ENCODE assay signal across 11 cellular contexts in genomic region chr19:7874857-7875393, GRCh38. TPM values are rescaled to one million over a fixed set of nuclear protein-coding genes. Genes with fewer than 3 reads are reported as not detected.
DNase-seq lines count a peak whose midpoint lies in the region; ATAC-seq and TF ChIP-seq lines count a peak whose summit lies in the region.
"Had no signal": no experiment of that assay in that cellular context is flagged by ENCODE, and none has a peak within 500 bp of the region (broad histone marks: within the 10 kb centered on the region; RNA-seq: fewer than 3 reads in every experiment).

No MANE protein-coding gene starts in this region.

- H4K8ac ChIP-seq in neuronal stem cell (ENCODE audit: low read depth, low read length), result no peak overlapping the region

- H3K27me3 ChIP-seq in neuronal stem cell (ENCODE audit: control insufficient read depth in 3 of 3, insufficient read depth in 3 of 3, low read depth in 1 of 3, low read length in 3 of 3) (no peaks in the 10 kb centered on the region), thyroid gland (no peaks in the 10 kb centered on the region)

- no peak overlapping the region for H4K91ac ChIP-seq in neuronal stem cell (ENCODE audit: low read depth, low read length, poor library complexity)

- H2BK12ac ChIP-seq in neuronal stem cell (ENCODE audit: low read length), result peak overlapping the region; percentile 86

- H3K4me1 ChIP-seq in neuronal stem cell (ENCODE audit: control insufficient read depth in 2 of 2, insufficient read depth in 1 of 2, low read depth in 1 of 2, low read length in 2 of 2) (peaks cover 25 to 28% of the 10 kb centered on the region in 2 donors), thyroid gland (peaks cover 6 to 12% of the 10 kb centered on the region in 2 donors)

- H3K23ac ChIP-seq in neuronal stem cell (ENCODE audit: low read depth, low read length, poor library complexity), result no peak overlapping the region

- peaks cover 23 to 45% of the 10 kb centered on the region in 2 donors for H3K27me3 Mint-ChIP-seq in effector memory CD8-positive, alpha-beta T cell

- no peak for TF ChIP-seq POLR2A in thyroid gland (IDR thresholded peaks at IDR 0.05)

- no peaks in the 10 kb centered on the region for H3K9me3 ChIP-seq in neuronal stem cell (replicated peaks in 1 of 2; ENCODE audit: control insufficient read depth in 2 of 2, insufficient read depth in 1 of 2, low read depth in 1 of 2, low read length in 2 of 2)
- no peaks in the 10 kb centered on the region for H3K9me3 ChIP-seq in thyroid gland
- H3K9me3 ChIP-seq: thoracic aorta had no signal

- H3K36me3 Mint-ChIP-seq in effector memory CD8-positive, alpha-beta T cell (ENCODE audit: insufficient read depth), result no peaks in the 10 kb centered on the region

- H2BK15ac ChIP-seq in neuronal stem cell (ENCODE audit: low read length), result no peak overlapping the region

- DNase-seq in SHP77 (lab: John Stamatoyannopoulos, UW) (peak; percentile 27 to 48), SHP77 treated with DMSO at 0.1 percent for 48 hours (lab: John Stamatoyannopoulos, UW) (no peak), neuronal stem cell (ENCODE audit: low spot score) (no peak), thyroid gland (no peak)
- DNase-seq in Jurkat, Clone E6-1 (ENCODE audit: low read depth, low spot score), result no peak
- no peak for DNase-seq in effector memory CD8-positive, alpha-beta T cell
- DNase-seq: stimulated activated CD4-positive, alpha-beta T cell treated with anti-CD3 and anti-CD28 coated beads, Interleukin-4, amount 100 ng/mL, for 4 hours had no signal

- H2AK5ac ChIP-seq in neuronal stem cell (ENCODE audit: low read depth, low read length), result no peak overlapping the region

- ATAC-seq in effector memory CD8-positive, alpha-beta T cell (replicated peaks), result no peak
- ATAC-seq in GM19023 (IDR thresholded peaks at IDR 0.05; ENCODE audit: unreplicated experiment) (no peak), HG02884 (IDR thresholded peaks at IDR 0.05; ENCODE audit: unreplicated experiment) (no peak)

- peak overlapping the region; percentile 59 for H3K4me2 ChIP-seq in neuronal stem cell (ENCODE audit: insufficient read depth, low read length, poor library complexity, severe bottlenecking)

- no peaks in the 10 kb centered on the region for H3K9me3 Mint-ChIP-seq in effector memory CD8-positive, alpha-beta T cell

- peaks cover 17 to 18% of the 10 kb centered on the region in 2 donors for H3K4me1 Mint-ChIP-seq in effector memory CD8-positive, alpha-beta T cell (ENCODE audit: low read depth in 2 of 2)

- WGBS in neuronal stem cell (ENCODE audit: extremely low coverage in 2 of 2, insufficient read length in 2 of 2, insufficient replicate concordance in 1 of 2), 2 donors, result no CpG with 5 or more reads among the region's 21 CpGs
- whole genome bisulfite sequencing in thyroid gland, 2 donors, result 46 to 54% methylated on average over 18 to 21 of the region's 21 CpGs

- peak overlapping the region; percentile 78 for H3K4ac ChIP-seq in neuronal stem cell (ENCODE audit: low read length)

- no peak overlapping the region for H3K27ac ChIP-seq in neuronal stem cell (replicated peaks; ENCODE audit: low read length)
- no peak overlapping the region for H3K27ac ChIP-seq in thyroid gland
- H3K27ac ChIP-seq: thoracic aorta had no signal

- peak overlapping the region; percentile 85 for H2AFZ ChIP-seq in neuronal stem cell (ENCODE audit: low read length)

- peaks cover 0 to 6% of the 10 kb centered on the region in 2 donors for H3K36me3 ChIP-seq in neuronal stem cell (replicated peaks in 1 of 2; ENCODE audit: control insufficient read depth in 2 of 2, insufficient read depth in 2 of 2, low read length in 2 of 2)
- H3K36me3 ChIP-seq in thyroid gland, result no peaks in the 10 kb centered on the region
- H3K36me3 ChIP-seq: thoracic aorta had no signal

- peak overlapping the region; percentile 52 for H3K4me3 ChIP-seq in Jurkat, Clone E6-1 (ENCODE audit: low read length)
- peak overlapping the region; percentile 37 to 81 for H3K4me3 ChIP-seq in neuronal stem cell (ENCODE audit: low read length in 2 of 2)
- no peak overlapping the region for H3K4me3 ChIP-seq in thyroid gland (replicated peaks in 1 of 3)

- peak overlapping the region; percentile 93 for H3K18ac ChIP-seq in neuronal stem cell (ENCODE audit: low read length)

- no peak overlapping the region for H2BK120ac ChIP-seq in neuronal stem cell (ENCODE audit: low read depth, low read length)

- peak overlapping the region; percentile 33 to 54 for H3K4me3 Mint-ChIP-seq in effector memory CD8-positive, alpha-beta T cell

- H3K14ac ChIP-seq in neuronal stem cell (ENCODE audit: low read length), result no peak overlapping the region

- peak overlapping the region; percentile 26 for H2BK5ac ChIP-seq in neuronal stem cell (ENCODE audit: low read length)

- H3K9ac ChIP-seq in neuronal stem cell (ENCODE audit: low read depth, low read length, poor library complexity), result no peak overlapping the region

- H3K27ac Mint-ChIP-seq in effector memory CD8-positive, alpha-beta T cell, result no peak overlapping the region

- H3K79me1 ChIP-seq in neuronal stem cell (ENCODE audit: low read depth, low read length), result peaks cover 3% of the 10 kb centered on the region

- TF ChIP-seq CTCF in thyroid gland (IDR thresholded peaks at IDR 0.05), result no peak

- intact Hi-C loops in thyroid gland (cut with DNase I), result no loop called here

RNA-seq across cellular contexts. Expression of gene PRR36, which starts 0.7 kb away (rescaled TPM):
- 9.4 TPM for polyA plus RNA-seq in Jurkat, Clone E6-1 (2012; ENCODE audit: insufficient read depth, insufficient read length)
- polyA plus RNA-seq in neuronal stem cell (2013, experiment 1 of 2), result 21.9 TPM
- polyA plus RNA-seq in neuronal stem cell (2013, experiment 2 of 2), result 22.3 TPM
- under 1 TPM; 0.13 to 0.45 (median 0.20) TPM for total RNA-seq in thyroid gland
- total RNA-seq: thoracic aorta had no signal

RNA-seq across cellular contexts. Expression of gene LRRC8E, which starts 13.4 kb away (rescaled TPM):
- polyA plus RNA-seq in Jurkat, Clone E6-1 (2012; ENCODE audit: insufficient read depth, insufficient read length), result 0.85 TPM
- polyA plus RNA-seq in neuronal stem cell (2013, experiment 1 of 2), result 0.17 TPM
- polyA plus RNA-seq in neuronal stem cell (2013, experiment 2 of 2), result 0.24 TPM
- 1 to 10 TPM; 1.4 to 3.3 (median 2.3) TPM for total RNA-seq in thyroid gland

RNA-seq across cellular contexts. Expression of gene MAP2K7, which starts 28.8 kb away (rescaled TPM):
- polyA plus RNA-seq in Jurkat, Clone E6-1 (2012; ENCODE audit: insufficient read depth, insufficient read length), result 30.5 TPM
- 32.5 TPM for polyA plus RNA-seq in neuronal stem cell (2013, experiment 1 of 2)
- polyA plus RNA-seq in neuronal stem cell (2013, experiment 2 of 2), result 32.3 TPM
- 10 to 100 TPM in 3 of 4 donors, 1 to 10 TPM in 1; 9.1 to 18.6 (median 14.9) TPM for total RNA-seq in thyroid gland

RNA-seq across cellular contexts. Expression of gene TGFBR3L, which starts 39.7 kb away (rescaled TPM):
- 23.7 TPM for polyA plus RNA-seq in Jurkat, Clone E6-1 (2012; ENCODE audit: insufficient read depth, insufficient read length)
- 1.3 TPM for polyA plus RNA-seq in neuronal stem cell (2013, experiment 1 of 2)
- 1.9 TPM for polyA plus RNA-seq in neuronal stem cell (2013, experiment 2 of 2)
- not detected for total RNA-seq in thyroid gland
- total RNA-seq: HT-29, thoracic aorta had no signal

RNA-seq across cellular contexts. Expression of gene EVI5L, which starts 44.9 kb away (rescaled TPM):
- polyA plus RNA-seq in Jurkat, Clone E6-1 (2012; ENCODE audit: insufficient read depth, insufficient read length), result 14.4 TPM
- polyA plus RNA-seq in neuronal stem cell (2013, experiment 1 of 2), result 7.4 TPM
- polyA plus RNA-seq in neuronal stem cell (2013, experiment 2 of 2), result 7.5 TPM
- total RNA-seq in thyroid gland, result 10 to 100 TPM in 3 of 4 donors, 1 to 10 TPM in 1; 9.8 to 29.3 (median 21.8) TPM

Comparison
In these comparisons a context has a peak if more than half of its experiments do, and no peak if none do; other contexts are left out.
1. DNase-seq: peak in SHP77 (2 of 2); none in SHP77 treated with DMSO at 0.1 percent for 48 hours (single experiment), Jurkat, Clone E6-1 (single experiment), effector memory CD8-positive, alpha-beta T cell (0 of 3), neuronal stem cell (single experiment) and thyroid gland (0 of 2).
2. H3K4me3 ChIP-seq: peak in Jurkat, Clone E6-1 (single experiment) and neuronal stem cell (2 of 2); none in thyroid gland (0 of 3).